ENCODE assay signal across 19 cellular contexts in genomic region chr1:235736263-235736662, GRCh38.
"Had no signal": no experiment of that assay in that cellular context is flagged by ENCODE, and none has a peak within 500 bp of the region (broad histone marks: within the 10 kb centered on the region; RNA-seq: fewer than 3 reads in every experiment).

No MANE protein-coding gene starts in this region.

- H3K27ac Mint-ChIP-seq: activated CD4-positive, alpha-beta T cell treated with anti-CD3 and anti-CD28 coated beads, Interleukin-2, amount 10 ng/mL, durations not matched to agents 7 days and 5 days; neural progenitor cell; stimulated activated naive CD8-positive, alpha-beta T cell treated with anti-CD3 and anti-CD28 coated beads, Interleukin-15, Interleukin-2, amounts not matched to agents 100 ng/mL and 50 ng/mL, for 24 hours had no signal

- H3K36me3 Mint-ChIP-seq: neural progenitor cell had no signal

- H3K4me1 Mint-ChIP-seq: neural progenitor cell had no signal

- H3K4me1 ChIP-seq: gastrocnemius medialis, neural progenitor cell, right lobe of liver, suprapubic skin had no signal

- ATAC-seq: effector memory CD8-positive, alpha-beta T cell; gastrocnemius medialis; heart left ventricle; left colon; right lobe of liver had no signal

- H3K9me3 Mint-ChIP-seq: activated CD4-positive, alpha-beta T cell treated with anti-CD3 and anti-CD28 coated beads, Interleukin-2, amount 10 ng/mL, durations not matched to agents 7 days and 5 days; effector memory CD8-positive, alpha-beta T cell; neural progenitor cell; stimulated activated naive CD8-positive, alpha-beta T cell treated with anti-CD3 and anti-CD28 coated beads, Interleukin-15, Interleukin-2, amounts not matched to agents 100 ng/mL and 50 ng/mL, for 24 hours had no signal

- H3K27me3 ChIP-seq: gastrocnemius medialis, heart left ventricle, neural progenitor cell, ovary, right lobe of liver, suprapubic skin had no signal

- FAIRE-seq: astrocyte, bronchial epithelial cell had no signal

- H3K27ac ChIP-seq: gastrocnemius medialis, heart left ventricle, neural progenitor cell, ovary, right lobe of liver, suprapubic skin had no signal

- H3K4me3 Mint-ChIP-seq: activated CD4-positive, alpha-beta T cell treated with anti-CD3 and anti-CD28 coated beads, Interleukin-2, amount 10 ng/mL, durations not matched to agents 7 days and 5 days; effector memory CD8-positive, alpha-beta T cell; neural progenitor cell; stimulated activated naive CD8-positive, alpha-beta T cell treated with anti-CD3 and anti-CD28 coated beads, Interleukin-15, Interleukin-2, amounts not matched to agents 100 ng/mL and 50 ng/mL, for 24 hours had no signal

- DNase-seq: activated CD4-positive, alpha-beta T cell treated with anti-CD3 and anti-CD28 coated beads, Interleukin-2, amount 10 ng/mL, durations not matched to agents 7 days and 5 days; activated CD8-positive, alpha-beta memory T cell treated with anti-CD3 and anti-CD28 coated beads for 24 hours; activated naive CD4-positive, alpha-beta T cell treated with anti-CD3 and anti-CD28 coated beads, Interleukin-2, amount 50 U/mL, for 16 hours; activated T-cell treated with anti-CD3 and anti-CD28 coated beads for 4 hours; dermis blood vessel endothelial cell; effector memory CD8-positive, alpha-beta T cell; gastrocnemius medialis; heart left ventricle; left colon; midbrain; ovary; right lobe of liver; trophoblast cell had no signal

- H3K36me3 ChIP-seq: neural progenitor cell, ovary, right lobe of liver had no signal

- H3K27me3 Mint-ChIP-seq: activated CD4-positive, alpha-beta T cell treated with anti-CD3 and anti-CD28 coated beads, Interleukin-2, amount 10 ng/mL, durations not matched to agents 7 days and 5 days; effector memory CD8-positive, alpha-beta T cell; stimulated activated naive CD8-positive, alpha-beta T cell treated with anti-CD3 and anti-CD28 coated beads, Interleukin-15, Interleukin-2, amounts not matched to agents 100 ng/mL and 50 ng/mL, for 24 hours had no signal

- H3K4me3 ChIP-seq: gastrocnemius medialis, heart left ventricle, lung, neural progenitor cell, ovary, right lobe of liver, suprapubic skin had no signal

- H3K9me3 ChIP-seq: gastrocnemius medialis, heart left ventricle, ovary, right lobe of liver, suprapubic skin had no signal
